In genomic region chrX:65652098-65652497, GRCh38 we compare ENCODE assay signal across 6 cellular contexts.
"Had no signal": no experiment of that assay in that cellular context is flagged by ENCODE, and none has a peak within 500 bp of the region (broad histone marks: within the 10 kb centered on the region; RNA-seq: fewer than 3 reads in every experiment).

No MANE protein-coding gene starts in this region.

- DNase-seq: H9, HCEC 1CT had no signal

- H3K4me3 ChIP-seq: GM23338 had no signal

- ATAC-seq: GM23338 had no signal

- H3K4me2 ChIP-seq: GM23338 had no signal

- H2AFZ ChIP-seq: GM23338 had no signal

- FAIRE-seq: H1, H54, HTR-8/SVneo had no signal
